10 cellular contexts compared by ENCODE assay signal in genomic region chr4:48698029-48698901, GRCh38.
A peak's percentile ranks its signal among the peaks of the same experiment; 100 is the strongest.
DNase-seq lines count a peak whose midpoint lies in the region; ATAC-seq and FAIRE-seq lines count a peak whose summit lies in the region.
"Had no signal": no experiment of that assay in that cellular context is flagged by ENCODE, and none has a peak within 500 bp of the region (broad histone marks: within the 10 kb centered on the region; RNA-seq: fewer than 3 reads in every experiment).

No MANE protein-coding gene starts in this region.

- DNase-seq in NOMO-1 (lab: John Stamatoyannopoulos, UW; ENCODE audit: unreplicated experiment in 2 of 2) (peak; percentile 18 to 19), NOMO-1 treated with dmso at 0.1 percent for 144 hours (lab: John Stamatoyannopoulos, UW; ENCODE audit: unreplicated experiment) (no peak), astrocyte of the hippocampus (ENCODE audit: low read depth, low spot score) (peak; percentile 92), urothelium cell line (ENCODE audit: low spot score) (peak; percentile 75), NCI-H2107 (lab: John Stamatoyannopoulos, UW) (no peak)
- no peak for DNase-seq in activated T-cell treated with anti-CD3 and anti-CD28 coated beads, Interleukin-2, amount 50 U/mL, for 48 hours
- DNase-seq: NCI-H1092 treated with DMSO at 0.1 percent for 48 hours had no signal

- no peaks in the 10 kb centered on the region for H3K27me3 ChIP-seq in layer of hippocampus (ENCODE audit: control insufficient read depth, insufficient read depth, low read length)

- FAIRE-seq in urothelium cell line (lab: Jason Lieb, UNC), result peak; percentile 71

- ATAC-seq in HG03097 (IDR thresholded peaks at IDR 0.05; ENCODE audit: low FRiP score, unreplicated experiment), result no peak

- H3K27ac ChIP-seq in layer of hippocampus (ENCODE audit: low read depth, low read length), result peak overlapping the region; percentile 33
- H3K27ac ChIP-seq: C4-2B had no signal

Comparison
In these comparisons a context has a peak if more than half of its experiments do, and no peak if none do; other contexts are left out.
1. DNase-seq: peak in NOMO-1 (2 of 2), astrocyte of the hippocampus (single experiment) and urothelium cell line (single experiment); none in NOMO-1 treated with dmso at 0.1 percent for 144 hours (single experiment), activated T-cell treated with anti-CD3 and anti-CD28 coated beads, Interleukin-2, amount 50 U/mL, for 48 hours (0 of 2) and NCI-H2107 (single experiment).